ENCODE assay signal across 16 cellular contexts in the genomic region with DNA sequence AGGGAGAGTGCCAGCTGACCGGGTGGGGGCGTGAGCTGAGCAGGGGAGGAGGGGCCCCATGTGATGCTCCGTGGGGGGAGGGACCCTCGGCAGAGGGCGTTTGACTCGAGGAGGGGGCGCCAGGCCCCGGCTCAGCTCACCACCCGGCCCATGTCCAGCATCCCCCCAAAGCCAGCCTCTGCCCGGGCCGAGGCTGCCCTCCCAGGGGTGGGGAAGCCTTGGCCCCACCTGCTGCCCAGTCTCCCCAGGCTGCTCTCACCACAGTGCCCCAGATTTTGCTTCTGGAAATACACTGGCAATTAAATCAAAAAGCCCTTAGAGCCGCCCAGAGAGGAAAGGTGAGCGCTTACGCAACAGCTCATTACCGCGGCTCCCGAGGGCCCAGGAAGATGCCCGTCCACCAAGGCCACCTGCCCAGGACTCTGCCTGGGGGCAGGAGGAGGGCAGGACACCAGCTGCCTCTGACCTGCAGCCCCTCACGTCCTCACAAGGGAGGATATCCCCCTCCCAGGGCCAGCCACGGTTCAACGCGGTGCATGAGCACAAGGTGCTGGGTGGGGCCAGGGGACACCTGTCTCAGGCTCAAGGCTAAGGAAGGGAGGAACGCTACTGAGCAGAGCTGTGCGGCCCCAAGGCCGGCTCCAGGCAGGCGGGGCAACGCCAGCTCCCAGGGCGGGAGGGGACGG.
DNase-seq lines count a peak whose midpoint lies in the region; ATAC-seq and TF ChIP-seq lines count a peak whose summit lies in the region.
"Had no signal": no experiment of that assay in that cellular context is flagged by ENCODE, and none has a peak within 500 bp of the region (broad histone marks: within the 10 kb centered on the region; RNA-seq: fewer than 3 reads in every experiment).

No MANE protein-coding gene starts in this region.

- ATAC-seq in Right ventricle myocardium superior (ENCODE audit: poor library complexity): no peak
- peak; percentile 33 to 36 for ATAC-seq in lower lobe of right lung
- ATAC-seq in upper lobe of right lung: peak; percentile 28
- ATAC-seq: Panc1 had no signal

- H3K36me3 ChIP-seq in lower lobe of right lung: no peaks in the 10 kb centered on the region
- H3K36me3 ChIP-seq in upper lobe of right lung: no peaks in the 10 kb centered on the region
- H3K36me3 ChIP-seq: neutrophil had no signal

- intact Hi-C loops in Right ventricle myocardium superior (cut with DNase I): loop anchor here (5.0 kb wide), 1 partner anchor 40 kb away; no protein-coding TSS in a partner anchor
- intact Hi-C loops in cardiac septum (cut with DNase I): no loop called here
- intact Hi-C loops in lower lobe of right lung (cut with DNase I): no loop called here
- intact Hi-C loops in upper lobe of right lung (cut with DNase I): no loop called here

- H3K27ac ChIP-seq in coronary artery (peak overlapping the region; percentile 96 to 99), lower lobe of right lung (peak overlapping the region; percentile 67), upper lobe of right lung (peak overlapping the region; percentile 47)
- H3K27ac ChIP-seq: neutrophil had no signal

- TF ChIP-seq CTCF in coronary artery (IDR thresholded peaks at IDR 0.05): no peak
- no peak for TF ChIP-seq CTCF in lower lobe of right lung (IDR thresholded peaks at IDR 0.05)
- no peak for TF ChIP-seq CTCF in upper lobe of right lung (IDR thresholded peaks at IDR 0.05)

- H3K27me3 ChIP-seq in lower lobe of right lung (ENCODE audit: low read depth) (no peaks in the 10 kb centered on the region), upper lobe of right lung (no peaks in the 10 kb centered on the region)

- H3K4me1 ChIP-seq in lower lobe of right lung (peaks cover 39% of the 10 kb centered on the region), upper lobe of right lung (peaks cover 20% of the 10 kb centered on the region)

- DNase-seq in Right ventricle myocardium superior: peak; percentile 39
- no peak for DNase-seq in cardiac septum (ENCODE audit: low spot score)
- no peak for DNase-seq in coronary artery (ENCODE audit: low spot score)
- DNase-seq in lower lobe of right lung: peak; percentile 60
- no peak for DNase-seq in upper lobe of right lung
- DNase-seq in NCI-H748 (lab: John Stamatoyannopoulos, UW; ENCODE audit: unreplicated experiment): no peak
- DNase-seq in NCI-H128 (lab: John Stamatoyannopoulos, UW; ENCODE audit: unreplicated experiment): no peak
- DNase-seq in NCI-H2029 treated with DMSO at 0.1 percent for 48 hours (lab: John Stamatoyannopoulos, UW): no peak
- DNase-seq: activated CD4-positive, alpha-beta T cell treated with anti-CD3 and anti-CD28 coated beads, Interleukin-2, amount 50 U/mL, for 4 hours; activated naive CD4-positive, alpha-beta T cell treated with anti-CD3 and anti-CD28 coated beads for 36 hours; caudate nucleus; EL; NCI-H2081 treated with DMSO at 0.1 percent for 48 hours; stimulated activated CD4-positive, alpha-beta T cell treated with anti-CD3 and anti-CD28 coated beads, Interleukin-15, amount 100 ng/mL, for 24 hours had no signal

- H3K9me3 ChIP-seq in lower lobe of right lung: no peaks in the 10 kb centered on the region
- no peaks in the 10 kb centered on the region for H3K9me3 ChIP-seq in upper lobe of right lung
- H3K9me3 ChIP-seq: neutrophil had no signal

- H3K4me3 ChIP-seq in coronary artery (no peak overlapping the region), lower lobe of right lung (no peak overlapping the region), upper lobe of right lung (no peak overlapping the region)

Comparison
In these comparisons a context has a peak if more than half of its experiments do, and no peak if none do; other contexts are left out.
1. DNase-seq: peak in Right ventricle myocardium superior (single experiment) and lower lobe of right lung (single experiment); none in cardiac septum (single experiment), coronary artery (single experiment), upper lobe of right lung (single experiment), NCI-H748 (single experiment), NCI-H128 (single experiment) and NCI-H2029 treated with DMSO at 0.1 percent for 48 hours (single experiment).
2. H3K27ac ChIP-seq: peak in every context shown above with its lines; median percentile 98 in coronary artery; 67 in lower lobe of right lung; 47 in upper lobe of right lung.